13 cellular contexts compared by ENCODE assay signal in genomic region chr4:184849184-184849583, GRCh38. TPM values are rescaled to one million over a fixed set of nuclear protein-coding genes. Genes with fewer than 3 reads are reported as not detected.
DNase-seq lines count a peak whose midpoint lies in the region; ATAC-seq and TF ChIP-seq lines count a peak whose summit lies in the region.
"Had no signal": no experiment of that assay in that cellular context is flagged by ENCODE, and none has a peak within 500 bp of the region (broad histone marks: within the 10 kb centered on the region; RNA-seq: fewer than 3 reads in every experiment).

No MANE protein-coding gene starts in this region.

- 58 to 76% methylated on average over 3 of the region's 3 CpGs for WGBS in sigmoid colon, 2 donors

- ATAC-seq in GM18498 (IDR thresholded peaks at IDR 0.05; ENCODE audit: unreplicated experiment) (peak; percentile 25), GM18907 (IDR thresholded peaks at IDR 0.05; ENCODE audit: unreplicated experiment) (peak; percentile 35), HG02852 (IDR thresholded peaks at IDR 0.05; ENCODE audit: unreplicated experiment) (peak; percentile 29), HG03097 (IDR thresholded peaks at IDR 0.05; ENCODE audit: low FRiP score, unreplicated experiment) (no peak)
- peak; percentile 81 for ATAC-seq in activated T-helper 17 cell treated with anti-CD3 and anti-CD28 coated beads, Interleukin-2, amount 50 U/mL, for 72 hours (replicated peaks)

- no peaks in the 10 kb centered on the region for H3K36me3 Mint-ChIP-seq in activated T-helper 17 cell treated with anti-CD3 and anti-CD28 coated beads, Interleukin-2, amount 50 U/mL, for 72 hours (ENCODE audit: low read depth)

- H3K27ac Mint-ChIP-seq in activated T-helper 17 cell treated with anti-CD3 and anti-CD28 coated beads, Interleukin-2, amount 50 U/mL, for 72 hours = peak overlapping the region; percentile 61

- no peaks in the 10 kb centered on the region for H3K27me3 ChIP-seq in sigmoid colon
- no peaks in the 10 kb centered on the region for H3K27me3 ChIP-seq in H7 (ENCODE audit: control insufficient read depth, insufficient read depth, low read length)
- H3K27me3 ChIP-seq: BLaER1 had no signal

- peaks cover 16% of the 10 kb centered on the region for H3K27me3 Mint-ChIP-seq in activated T-helper 17 cell treated with anti-CD3 and anti-CD28 coated beads, Interleukin-2, amount 50 U/mL, for 72 hours

- H3K27ac ChIP-seq in sigmoid colon = no peak overlapping the region
- H3K27ac ChIP-seq: BLaER1 had no signal

- no peak for DNase-seq in sigmoid colon
- DNase-seq in H7 = no peak
- no peak for DNase-seq in activated gamma-delta T cell (lab: John Stamatoyannopoulos, UW)
- DNase-seq: activated T-cell treated with anti-CD3 and anti-CD28 coated beads for 4 hours; GDM1; RPMI8226; stimulated activated CD4-positive, alpha-beta T cell treated with anti-CD3 and anti-CD28 coated beads, Interleukin-12 subunit alpha, Interleukin-12 subunit beta, amount 100 ng/mL, for 4 hours had no signal

- TF ChIP-seq CTCF in sigmoid colon (IDR thresholded peaks at IDR 0.05) = no peak

- TF ChIP-seq EP300 in sigmoid colon (IDR thresholded peaks at IDR 0.05) = no peak

- H3K4me1 Mint-ChIP-seq in activated T-helper 17 cell treated with anti-CD3 and anti-CD28 coated beads, Interleukin-2, amount 50 U/mL, for 72 hours = peaks cover 7% of the 10 kb centered on the region

- TF ChIP-seq POLR2A in sigmoid colon (IDR thresholded peaks at IDR 0.05) = no peak

- H3K4me3 Mint-ChIP-seq in activated T-helper 17 cell treated with anti-CD3 and anti-CD28 coated beads, Interleukin-2, amount 50 U/mL, for 72 hours = peak overlapping the region; percentile 45

- H3K4me1 ChIP-seq in sigmoid colon = no peaks in the 10 kb centered on the region

- H3K9me3 ChIP-seq in sigmoid colon = no peaks in the 10 kb centered on the region
- H3K9me3 ChIP-seq: BLaER1 had no signal

- H3K36me3 ChIP-seq in sigmoid colon = no peaks in the 10 kb centered on the region
- H3K36me3 ChIP-seq in H7 (replicated peaks; ENCODE audit: control insufficient read depth, insufficient read depth, low read length) = no peaks in the 10 kb centered on the region
- H3K36me3 ChIP-seq: BLaER1 had no signal

- intact Hi-C loops in sigmoid colon (cut with DNase I) = no loop called here

- H3K9me3 Mint-ChIP-seq in activated T-helper 17 cell treated with anti-CD3 and anti-CD28 coated beads, Interleukin-2, amount 50 U/mL, for 72 hours = no peaks in the 10 kb centered on the region

- no peak overlapping the region for H3K4me3 ChIP-seq in sigmoid colon
- no peak overlapping the region for H3K4me3 ChIP-seq in H7 (ENCODE audit: insufficient read depth, low read depth, low read length)
- H3K4me3 ChIP-seq: BLaER1 had no signal

RNA-seq across cellular contexts. Expression of gene ACSL1, which starts 23.4 kb away (rescaled TPM):
- 10 to 100 TPM; 13.2 to 22.2 TPM for total RNA-seq in activated T-helper 17 cell treated with anti-CD3 and anti-CD28 coated beads, Interleukin-2, amount 50 U/mL, for 72 hours
- 100 to 1,000 TPM in 2 of 4 donors, 10 to 100 TPM in 2; 37.8 to 118 (median 72.3) TPM for total RNA-seq in sigmoid colon
- 100 to 1,000 TPM in 1 of 3 donors, 10 to 100 TPM in 2; 31.7 to 121 (median 57.1) TPM for polyA plus RNA-seq in sigmoid colon
- total RNA-seq in H7 (2014; rRNA removed; shearing (Covaris generic)) = 3.2 and 3.5 TPM in 2 replicates
